Comparison of ENCODE assay signal across 19 cellular contexts in genomic region chr5:116508835-116509234, GRCh38.
DNase-seq lines count a peak whose midpoint lies in the region; TF ChIP-seq lines count a peak whose summit lies in the region.
"Had no signal": no experiment of that assay in that cellular context is flagged by ENCODE, and none has a peak within 500 bp of the region (broad histone marks: within the 10 kb centered on the region; RNA-seq: fewer than 3 reads in every experiment).

No MANE protein-coding gene starts in this region.

- H3K4me3 ChIP-seq in esophagus muscularis mucosa = no peak overlapping the region
- no peak overlapping the region for H3K4me3 ChIP-seq in neural progenitor cell
- no peak overlapping the region for H3K4me3 ChIP-seq in stomach smooth muscle (ENCODE audit: low read length in 2 of 2)
- no peak overlapping the region for H3K4me3 ChIP-seq in brain microvascular endothelial cell (ENCODE audit: low read depth, low read length)
- H3K4me3 ChIP-seq: K562 had no signal

- H3K4me1 Mint-ChIP-seq in H9 = peaks cover 72 to 81% of the 10 kb centered on the region in 2 experiments
- H3K4me1 Mint-ChIP-seq in neural progenitor cell = peaks cover 37% of the 10 kb centered on the region
- H3K4me1 Mint-ChIP-seq: CD4-positive, CD25-positive, alpha-beta regulatory T cell; CD8-positive, alpha-beta memory T cell had no signal

- peak overlapping the region in 2 of 3 experiments; percentile 23 to 85; a peak in 3 of 7 replicates for H3K27ac Mint-ChIP-seq in H9
- H3K27ac Mint-ChIP-seq in neural progenitor cell = no peak overlapping the region
- H3K27ac Mint-ChIP-seq: CD4-positive, CD25-positive, alpha-beta regulatory T cell; CD8-positive, alpha-beta memory T cell had no signal

- H3K4me2 ChIP-seq in H9 (ENCODE audit: insufficient read depth, insufficient read length, low read length) = no peak overlapping the region
- no peak overlapping the region for H3K4me2 ChIP-seq in neural progenitor cell

- H2BK15ac ChIP-seq in H9 (ENCODE audit: low read depth, low read length) = no peak overlapping the region

- H3K4me1 ChIP-seq in H9 (ENCODE audit: insufficient read depth, low read length) = peaks cover 22% of the 10 kb centered on the region
- peaks cover 0 to 34% (median 23%) of the 10 kb centered on the region in 4 donors for H3K4me1 ChIP-seq in esophagus muscularis mucosa
- peaks cover 59% of the 10 kb centered on the region for H3K4me1 ChIP-seq in neural progenitor cell
- peaks cover 31% of the 10 kb centered on the region for H3K4me1 ChIP-seq in stomach smooth muscle (ENCODE audit: control insufficient read depth, insufficient read depth, low read length)

- no peak overlapping the region for H3K14ac ChIP-seq in H9 (ENCODE audit: insufficient read depth, low read length)

- DNase-seq in H9 (no peak), esophagus muscularis mucosa (ENCODE audit: extremely low spot score) (peak; percentile 29), neural progenitor cell (ENCODE audit: low spot score) (no peak), SIG-M5 treated with dmso at 0.1 percent for 504 hours (lab: John Stamatoyannopoulos, UW; ENCODE audit: unreplicated experiment) (no peak), brain microvascular endothelial cell (no peak), RKO (ENCODE audit: low spot score) (no peak)
- DNase-seq: BE2C; C1 segment of cervical spinal cord; CD4-positive, CD25-positive, alpha-beta regulatory T cell; CD8-positive, alpha-beta memory T cell; COR-L47; DMS153; DMS79; GDM1; GOT3; H7; IMR-90 had no signal

- no peak overlapping the region for H3K18ac ChIP-seq in H9 (ENCODE audit: insufficient read length, low read depth, low read length)

- H3T11ph ChIP-seq in H9 (ENCODE audit: low read length) = no peak overlapping the region

- TF ChIP-seq CTCF in H9 (conservative IDR thresholded peaks at IDR 0.05) = no peak
- no peak for TF ChIP-seq CTCF in esophagus muscularis mucosa (IDR thresholded peaks at IDR 0.05)
- no peak for TF ChIP-seq CTCF in neural progenitor cell (IDR thresholded peaks at IDR 0.05)
- TF ChIP-seq CTCF in brain microvascular endothelial cell (IDR thresholded peaks at IDR 0.05; ENCODE audit: low read depth, low read length, missing control alignments) = no peak

- H3K79me1 ChIP-seq in H9 (ENCODE audit: insufficient read depth, low read depth, low read length, poor library complexity, severe bottlenecking) = peaks cover 3% of the 10 kb centered on the region

- no peak for TF ChIP-seq EP300 in esophagus muscularis mucosa (IDR thresholded peaks at IDR 0.05)

- no peak overlapping the region for H3K4me3 Mint-ChIP-seq in H9
- no peak overlapping the region for H3K4me3 Mint-ChIP-seq in neural progenitor cell
- H3K4me3 Mint-ChIP-seq: CD4-positive, CD25-positive, alpha-beta regulatory T cell; CD8-positive, alpha-beta memory T cell had no signal

- H3K79me2 ChIP-seq in H9 (ENCODE audit: insufficient read depth, low read length) = peaks cover 91% of the 10 kb centered on the region
- H3K79me2 ChIP-seq in neural progenitor cell (ENCODE audit: low read depth) = peaks cover 100% of the 10 kb centered on the region

- WGBS in H9 (ENCODE audit: extremely low coverage, insufficient read length, low lambda C conversion rate) = no CpG with 5 or more reads among the region's 6 CpGs
- WGBS in esophagus muscularis mucosa = 95% methylated on average over 6 of the region's 6 CpGs

- no peak overlapping the region for H4K8ac ChIP-seq in H9 (replicated peaks; ENCODE audit: insufficient read length, low read depth, low read length)

- no peak overlapping the region for H3K56ac ChIP-seq in H9 (ENCODE audit: insufficient read length, low read depth, low read length)

- no peak overlapping the region for H2BK12ac ChIP-seq in H9 (ENCODE audit: insufficient read length, low read depth, low read length)

- H2BK20ac ChIP-seq in H9 (ENCODE audit: low read depth, low read length, poor library complexity, severe bottlenecking) = no peak overlapping the region

- no peak overlapping the region for H2BK5ac ChIP-seq in H9 (ENCODE audit: insufficient read length, low read length)

- H2AFZ ChIP-seq in H9 (ENCODE audit: low read length) (no peak overlapping the region), neural progenitor cell (replicated peaks) (no peak overlapping the region)

- H4K91ac ChIP-seq in H9 (ENCODE audit: insufficient read length, low read depth, low read length) = no peak overlapping the region

- H3K9ac ChIP-seq in H9 (ENCODE audit: extremely low read depth, insufficient read length, low read length) = no peak overlapping the region
- no peak overlapping the region for H3K9ac ChIP-seq in neural progenitor cell
- H3K9ac ChIP-seq in stomach smooth muscle (ENCODE audit: low read length in 2 of 2) = no peak overlapping the region

- H3K36me3 Mint-ChIP-seq in H9 (ENCODE audit: insufficient read depth in 1 of 3, low read depth in 3 of 3) = peaks cover 12 to 29% (median 19%) of the 10 kb centered on the region in 3 experiments; a peak in 6 of 7 replicates
- peaks cover 18% of the 10 kb centered on the region for H3K36me3 Mint-ChIP-seq in neural progenitor cell

- peaks cover 5% of the 10 kb centered on the region for H3F3A ChIP-seq in neural progenitor cell (ENCODE audit: low read depth)

- H2BK120ac ChIP-seq in H9 (ENCODE audit: low read depth, low read length, poor library complexity, severe bottlenecking) = no peak overlapping the region

- in situ Hi-C loops in brain microvascular endothelial cell (cut with HindIII; ENCODE audit: low pct_ligation_motif_present, low sequenced_read_pairs) = no loop called here

- H4K20me1 ChIP-seq in H9 (ENCODE audit: control insufficient read depth, insufficient read depth, insufficient read length) (peaks cover 5% of the 10 kb centered on the region), neural progenitor cell (ENCODE audit: low read depth) (peaks cover 97% of the 10 kb centered on the region)

- no peaks in the 10 kb centered on the region for H3K23me2 ChIP-seq in H9 (ENCODE audit: insufficient read length, low read depth, low read length, poor library complexity, severe bottlenecking)

- H3K9me3 Mint-ChIP-seq in H9 = no peaks in the 10 kb centered on the region
- H3K9me3 Mint-ChIP-seq in neural progenitor cell = no peaks in the 10 kb centered on the region

- H3K36me3 ChIP-seq in esophagus muscularis mucosa = no peaks in the 10 kb centered on the region
- H3K36me3 ChIP-seq in neural progenitor cell = no peaks in the 10 kb centered on the region
- no peaks in the 10 kb centered on the region for H3K36me3 ChIP-seq in stomach smooth muscle (ENCODE audit: control insufficient read depth in 2 of 2, insufficient read depth in 2 of 2, low read length in 2 of 2)
- no peaks in the 10 kb centered on the region for H3K36me3 ChIP-seq in brain microvascular endothelial cell (replicated peaks)
- H3K36me3 ChIP-seq: BE2C had no signal

- H3K23ac ChIP-seq in H9 (ENCODE audit: insufficient read length, low read depth, low read length) = no peak overlapping the region

- no peak overlapping the region for H3K4ac ChIP-seq in H9 (ENCODE audit: low read depth, low read length)

- H3K9me3 ChIP-seq in H9 (ENCODE audit: control insufficient read depth, low read depth, low read length) = no peaks in the 10 kb centered on the region
- H3K9me3 ChIP-seq in esophagus muscularis mucosa = no peaks in the 10 kb centered on the region
- no peaks in the 10 kb centered on the region for H3K9me3 ChIP-seq in neural progenitor cell (ENCODE audit: low read depth)
- no peaks in the 10 kb centered on the region for H3K9me3 ChIP-seq in stomach smooth muscle (ENCODE audit: control insufficient read depth in 2 of 2, low read length in 2 of 2)

- H3K27ac ChIP-seq in H9 (ENCODE audit: insufficient read length, low read depth, low read length) = no peak overlapping the region
- H3K27ac ChIP-seq in esophagus muscularis mucosa (replicated peaks in 1 of 4) = no peak overlapping the region
- peak overlapping the region; percentile 34 for H3K27ac ChIP-seq in neural progenitor cell
- H3K27ac ChIP-seq in stomach smooth muscle (ENCODE audit: low read length) = peak overlapping the region; percentile 3
- no peak overlapping the region for H3K27ac ChIP-seq in brain microvascular endothelial cell

- H2AK5ac ChIP-seq in H9 (ENCODE audit: insufficient read length, low read length) = no peak overlapping the region

- TF ChIP-seq POLR2A in esophagus muscularis mucosa (IDR thresholded peaks at IDR 0.05; ENCODE audit: low read depth) = no peak

- H3K27me3 ChIP-seq in H9 (ENCODE audit: insufficient read depth, low read length) = no peaks in the 10 kb centered on the region
- no peaks in the 10 kb centered on the region for H3K27me3 ChIP-seq in esophagus muscularis mucosa
- H3K27me3 ChIP-seq in neural progenitor cell = no peaks in the 10 kb centered on the region
- H3K27me3 ChIP-seq in stomach smooth muscle (ENCODE audit: control insufficient read depth in 1 of 2, insufficient read depth in 2 of 2, low read length in 2 of 2) = no peaks in the 10 kb centered on the region
- H3K27me3 ChIP-seq in brain microvascular endothelial cell (replicated peaks) = no peaks in the 10 kb centered on the region
- H3K27me3 ChIP-seq: BE2C had no signal

- intact Hi-C loops in esophagus muscularis mucosa (cut with DNase I) = no loop called here

- H4K5ac ChIP-seq in H9 (ENCODE audit: insufficient read length, low read depth, low read length) = no peak overlapping the region

- H3K27me3 Mint-ChIP-seq in H9 (ENCODE audit: low read depth) = no peaks in the 10 kb centered on the region; the same call in 1 of the 2 replicates
- H3K27me3 Mint-ChIP-seq in neural progenitor cell (ENCODE audit: insufficient read depth, low read depth) = no peaks in the 10 kb centered on the region
- H3K27me3 Mint-ChIP-seq: CD4-positive, CD25-positive, alpha-beta regulatory T cell; CD8-positive, alpha-beta memory T cell had no signal

Comparison
In these comparisons a context has a peak if more than half of its experiments do, and no peak if none do; other contexts are left out.
1. H3K27ac ChIP-seq: peak in neural progenitor cell (single experiment) and stomach smooth muscle (single experiment); none in H9 (single experiment), esophagus muscularis mucosa (0 of 4) and brain microvascular endothelial cell (single experiment).